Comparison of ENCODE assay signal across 12 cellular contexts in genomic region chr18:13220326-13220991, GRCh38. TPM values are rescaled to one million over a fixed set of nuclear protein-coding genes. Genes with fewer than 3 reads are reported as not detected.
A peak's percentile ranks its signal among the peaks of the same experiment; 100 is the strongest.
DNase-seq lines count a peak whose midpoint lies in the region; ATAC-seq and TF ChIP-seq lines count a peak whose summit lies in the region.
"Had no signal": no experiment of that assay in that cellular context is flagged by ENCODE, and none has a peak within 500 bp of the region (broad histone marks: within the 10 kb centered on the region; RNA-seq: fewer than 3 reads in every experiment).

No MANE protein-coding gene starts in this region.

- H3K27me3 Mint-ChIP-seq in activated naive CD8-positive, alpha-beta T cell, result no peaks in the 10 kb centered on the region
- H3K27me3 Mint-ChIP-seq in activated naive CD8-positive, alpha-beta T cell treated with anti-CD3 and anti-CD28 coated beads, Interleukin-2, amount 50 U/mL, for 24 hours, result peaks cover 26% of the 10 kb centered on the region
- H3K27me3 Mint-ChIP-seq in brain, result peaks cover 21% of the 10 kb centered on the region

- ATAC-seq in activated naive CD8-positive, alpha-beta T cell treated with anti-CD3 and anti-CD28 coated beads, Interleukin-2, amount 50 U/mL, for 24 hours, result no peak
- ATAC-seq in GM18517 (IDR thresholded peaks at IDR 0.05; ENCODE audit: unreplicated experiment), result no peak
- ATAC-seq: stimulated activated naive B cell treated with anti-CD40 and anti-IgM and Interleukin-4, amounts not matched to agents 10 μg/mL and 1 μg/mL and 100 μg/mL, for 72 hours had no signal

- peaks cover 4% of the 10 kb centered on the region for H3K36me3 Mint-ChIP-seq in activated naive CD8-positive, alpha-beta T cell
- H3K36me3 Mint-ChIP-seq in activated naive CD8-positive, alpha-beta T cell treated with anti-CD3 and anti-CD28 coated beads, Interleukin-2, amount 50 U/mL, for 24 hours (ENCODE audit: low read depth), result no peaks in the 10 kb centered on the region
- no peaks in the 10 kb centered on the region for H3K36me3 Mint-ChIP-seq in brain
- H3K36me3 Mint-ChIP-seq: stimulated activated naive B cell treated with anti-CD40 and anti-IgM and Interleukin-4, amounts not matched to agents 10 μg/mL and 1 μg/mL and 100 μg/mL, for 72 hours had no signal

- no peak for DNase-seq in activated naive CD8-positive, alpha-beta T cell treated with anti-CD3 and anti-CD28 coated beads, Interleukin-2, amount 50 U/mL, for 24 hours
- DNase-seq in vagina (ENCODE audit: extremely low spot score in 2 of 2), result peak; percentile 14 to 87
- DNase-seq in foreskin fibroblast, result no peak
- DNase-seq in NCI-H2081 (lab: John Stamatoyannopoulos, UW), result no peak
- DNase-seq: HFFc6; NCI-H510A treated with DMSO at 0.1 percent for 48 hours; spleen; stimulated activated naive B cell treated with anti-CD40 and anti-IgM and Interleukin-4, amounts not matched to agents 10 μg/mL and 1 μg/mL and 100 μg/mL, for 72 hours had no signal

- no peak for TF ChIP-seq CTCF in brain (conservative IDR thresholded peaks at IDR 0.05)
- TF ChIP-seq CTCF in vagina (IDR thresholded peaks at IDR 0.05), result no peak
- no peak for TF ChIP-seq CTCF in foreskin fibroblast (IDR thresholded peaks at IDR 0.05; ENCODE audit: low read depth, low read length)

- no peaks in the 10 kb centered on the region for H3K9me3 Mint-ChIP-seq in activated naive CD8-positive, alpha-beta T cell (ENCODE audit: low read depth)
- H3K9me3 Mint-ChIP-seq in activated naive CD8-positive, alpha-beta T cell treated with anti-CD3 and anti-CD28 coated beads, Interleukin-2, amount 50 U/mL, for 24 hours, result no peaks in the 10 kb centered on the region
- H3K9me3 Mint-ChIP-seq in brain, result peaks cover 0 to 4% (median 0%) of the 10 kb centered on the region in 5 experiments
- H3K9me3 Mint-ChIP-seq: HFFc6; stimulated activated naive B cell treated with anti-CD40 and anti-IgM and Interleukin-4, amounts not matched to agents 10 μg/mL and 1 μg/mL and 100 μg/mL, for 72 hours had no signal

- H3K4me1 Mint-ChIP-seq in activated naive CD8-positive, alpha-beta T cell (ENCODE audit: low read depth), result peaks cover 46% of the 10 kb centered on the region
- H3K4me1 Mint-ChIP-seq in activated naive CD8-positive, alpha-beta T cell treated with anti-CD3 and anti-CD28 coated beads, Interleukin-2, amount 50 U/mL, for 24 hours, result peaks cover 45% of the 10 kb centered on the region
- H3K4me1 Mint-ChIP-seq in brain, result peaks cover 64% of the 10 kb centered on the region

- H3K27me3 ChIP-seq in muscle layer of colon (ENCODE audit: control insufficient read depth in 1 of 2, insufficient read depth in 2 of 2, low read length in 2 of 2) (no peaks in the 10 kb centered on the region), vagina (no peaks in the 10 kb centered on the region)

- H3K9me3 ChIP-seq in muscle layer of colon (ENCODE audit: low read length) (no peaks in the 10 kb centered on the region), vagina (no peaks in the 10 kb centered on the region)
- H3K9me3 ChIP-seq: spleen had no signal

- H3K4me1 ChIP-seq in muscle layer of colon (ENCODE audit: insufficient read depth, low read length) (peaks cover 64% of the 10 kb centered on the region), vagina (peaks cover 73% of the 10 kb centered on the region)

- H3K4me3 ChIP-seq in muscle layer of colon (ENCODE audit: low read depth in 1 of 2, low read length in 2 of 2) (peak overlapping the region in 1 of 2 donors; percentile 32), vagina (peak overlapping the region; percentile 6 to 13), foreskin fibroblast (ENCODE audit: low read depth in 1 of 2, low read length in 2 of 2) (no peak overlapping the region)

- intact Hi-C loops in vagina (cut with DNase I), result loop anchor here (10.0 kb wide), 1 partner anchor 164 kb away; no protein-coding TSS in a partner anchor

- H3K4me3 Mint-ChIP-seq in activated naive CD8-positive, alpha-beta T cell, result peak overlapping the region; percentile 81
- no peak overlapping the region for H3K4me3 Mint-ChIP-seq in activated naive CD8-positive, alpha-beta T cell treated with anti-CD3 and anti-CD28 coated beads, Interleukin-2, amount 50 U/mL, for 24 hours
- peak overlapping the region; percentile 61 to 89 (median 79) for H3K4me3 Mint-ChIP-seq in brain
- H3K4me3 Mint-ChIP-seq: HFFc6 had no signal

- no peak overlapping the region for H3K9ac ChIP-seq in muscle layer of colon (ENCODE audit: low read length)

- peak overlapping the region; percentile 18 for H3K27ac Mint-ChIP-seq in activated naive CD8-positive, alpha-beta T cell
- no peak overlapping the region for H3K27ac Mint-ChIP-seq in activated naive CD8-positive, alpha-beta T cell treated with anti-CD3 and anti-CD28 coated beads, Interleukin-2, amount 50 U/mL, for 24 hours
- H3K27ac Mint-ChIP-seq in brain, result peak overlapping the region; percentile 28 to 90 (median 60)
- H3K27ac Mint-ChIP-seq: HFFc6; stimulated activated naive B cell treated with anti-CD40 and anti-IgM and Interleukin-4, amounts not matched to agents 10 μg/mL and 1 μg/mL and 100 μg/mL, for 72 hours had no signal

- H3K36me3 ChIP-seq in muscle layer of colon (ENCODE audit: insufficient read depth, low read length), result no peaks in the 10 kb centered on the region
- no peaks in the 10 kb centered on the region for H3K36me3 ChIP-seq in vagina
- H3K36me3 ChIP-seq: spleen had no signal

- TF ChIP-seq POLR2A in vagina (IDR thresholded peaks at IDR 0.05), result no peak

- peak overlapping the region; percentile 77 for H3K27ac ChIP-seq in muscle layer of colon (ENCODE audit: low read depth, low read length)
- H3K27ac ChIP-seq in vagina, result peak overlapping the region; percentile 26

RNA-seq across cellular contexts. Expression of gene LDLRAD4, which starts 1.9 kb away (rescaled TPM):
- polyA plus RNA-seq in brain (ENCODE audit: insufficient read depth, low read depth, low replicate concordance), result 20.2 TPM
- 24.3 TPM for total RNA-seq in vagina
- total RNA-seq: HFFc6 had no signal

Comparison
In these comparisons a context has a peak if more than half of its experiments do, and no peak if none do; other contexts are left out.
1. DNase-seq: peak in vagina (2 of 2); none in activated naive CD8-positive, alpha-beta T cell treated with anti-CD3 and anti-CD28 coated beads, Interleukin-2, amount 50 U/mL, for 24 hours (single experiment), foreskin fibroblast (0 of 2) and NCI-H2081 (0 of 2).
2. H3K4me3 ChIP-seq: peak in vagina (2 of 2); none in foreskin fibroblast (0 of 2).